In the genomic region with DNA sequence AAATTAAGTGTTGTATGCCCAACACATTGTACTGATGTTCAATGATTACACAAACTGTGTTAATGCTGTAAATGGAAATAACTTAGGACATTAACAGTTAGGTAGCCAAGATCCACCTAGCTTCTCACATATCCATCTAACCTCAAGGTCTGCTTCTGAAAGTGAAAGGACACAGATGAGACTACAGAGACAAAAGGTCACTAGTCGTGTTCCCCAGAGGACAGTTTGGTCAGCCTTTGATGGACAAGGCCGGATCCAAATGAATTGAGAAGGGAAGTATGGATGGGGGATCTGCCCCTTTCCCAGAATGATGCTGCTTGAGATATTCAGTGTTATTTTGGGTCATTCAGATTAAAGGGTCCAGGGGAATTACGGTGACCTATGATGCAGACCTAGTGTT, we compare ENCODE assay signal across 23 cellular contexts. TPM values are rescaled to one million over a fixed set of nuclear protein-coding genes. Genes with fewer than 3 reads are reported as not detected.
"Had no signal": no experiment of that assay in that cellular context is flagged by ENCODE, and none has a peak within 500 bp of the region (broad histone marks: within the 10 kb centered on the region; RNA-seq: fewer than 3 reads in every experiment).

No MANE protein-coding gene starts in this region.

- H3K9me3 Mint-ChIP-seq: dendritic cell treated with granulocyte-macrophage colony-stimulating factor and Interleukin-4, amounts not matched to agents 40 ng/mL and 50 ng/mL, for 4 days; effector memory CD8-positive, alpha-beta T cell; mesothelial cell of epicardium had no signal

- ATAC-seq: effector memory CD8-positive, alpha-beta T cell; esophagus mucosa; gastrocnemius medialis; heart right ventricle; left cardiac atrium; left lung; left ventricle myocardium superior; lower lobe of right lung; mucosa of descending colon had no signal

- H3K4me3 Mint-ChIP-seq: dendritic cell treated with granulocyte-macrophage colony-stimulating factor and Interleukin-4, amounts not matched to agents 40 ng/mL and 50 ng/mL, for 4 days; effector memory CD8-positive, alpha-beta T cell; endodermal cell; mesothelial cell of epicardium had no signal

- H3K27ac Mint-ChIP-seq: dendritic cell treated with granulocyte-macrophage colony-stimulating factor and Interleukin-4, amounts not matched to agents 40 ng/mL and 50 ng/mL, for 4 days; effector memory CD8-positive, alpha-beta T cell; endodermal cell; mesothelial cell of epicardium had no signal

- DNase-seq: colonic mucosa; cortex of kidney; effector CD8-positive, alpha-beta T cell; effector memory CD8-positive, alpha-beta T cell; endodermal cell; erythroblast; esophagus squamous epithelium; foreskin fibroblast; foreskin melanocyte; gastrocnemius medialis; glutamatergic neuron; head of caudate nucleus; heart right ventricle; hippocampal formation; left cardiac atrium; left lung; left ventricle myocardium superior; lower lobe of right lung; mesenchymal stem cell; mucosa of descending colon had no signal

- H3K36me3 Mint-ChIP-seq: mesothelial cell of epicardium had no signal

RNA-seq across cellular contexts. Expression of gene ALDH1A2, which starts 17.2 kb away (rescaled TPM):
- total RNA-seq: endodermal cell had no signal
